ENCODE assay signal across 8 cellular contexts in genomic region chr11:58580311-58580710, GRCh38. TPM values are rescaled to one million over a fixed set of nuclear protein-coding genes. Genes with fewer than 3 reads are reported as not detected.
A peak's percentile ranks its signal among the peaks of the same experiment; 100 is the strongest.
DNase-seq lines count a peak whose midpoint lies in the region; ATAC-seq and TF ChIP-seq lines count a peak whose summit lies in the region.

No MANE protein-coding gene starts in this region.

- H3K27me3 Mint-ChIP-seq in MCF 10A (ENCODE audit: insufficient read depth, unreplicated experiment) = no peaks in the 10 kb centered on the region

- 9% methylated on average over 2 of the region's 2 CpGs for WGBS in aorta, 2 donors

- H3K4me1 Mint-ChIP-seq in MCF 10A (ENCODE audit: insufficient read depth, unreplicated experiment) = peaks cover 17% of the 10 kb centered on the region

- H3K27ac ChIP-seq in right atrium auricular region (peak overlapping the region; percentile 100), aorta (ENCODE audit: low read depth in 1 of 2, low read length in 2 of 2) (no peak overlapping the region)

- DNase-seq in right atrium auricular region (ENCODE audit: low spot score) (no peak), cardiac septum (ENCODE audit: low spot score) (no peak), MCF 10A (ENCODE audit: unreplicated experiment) (no peak), aorta (no peak), NCI-H1105 treated with DMSO at 0.1 percent for 48 hours (lab: John Stamatoyannopoulos, UW) (no peak)

- no peak for ATAC-seq in aorta (ENCODE audit: low FRiP score)
- ATAC-seq in GM18867 (IDR thresholded peaks at IDR 0.05; ENCODE audit: unreplicated experiment) = no peak
- no peak for ATAC-seq in HG03159 (IDR thresholded peaks at IDR 0.05; ENCODE audit: unreplicated experiment)

- TSS peak; percentile 36 for BruUV-seq in MCF 10A (replicated peaks; lab: Mats Ljungman, UMichigan)

- peak overlapping the region; percentile 100 for H3K4me3 Mint-ChIP-seq in MCF 10A (ENCODE audit: unreplicated experiment)

- CTCF ChIA-PET in MCF 10A (lab: Yijun Ruan, JAX) = interaction anchor here (0.5 to 1.6 kb wide), 5 partner anchors 12 to 72 kb away, joined by 3 to 5 read pairs (median 3); no protein-coding TSS in a partner anchor

- TF ChIP-seq CTCF in right atrium auricular region (IDR thresholded peaks at IDR 0.05) (no peak), MCF 10A (IDR thresholded peaks at IDR 0.05; ENCODE audit: unreplicated experiment) (no peak)

- H3K4me1 ChIP-seq in right atrium auricular region (peaks cover 0 to 68% of the 10 kb centered on the region in 2 donors), mononuclear cell (ENCODE audit: insufficient read depth, low read length) (peaks cover 41% of the 10 kb centered on the region), aorta (ENCODE audit: control insufficient read depth in 1 of 2, insufficient read depth in 2 of 2, low read length in 2 of 2) (peaks cover 3 to 10% of the 10 kb centered on the region in 2 donors)

- H3K36me3 ChIP-seq in right atrium auricular region = no peaks in the 10 kb centered on the region
- H3K36me3 ChIP-seq in aorta (ENCODE audit: control insufficient read depth in 1 of 2, insufficient read depth in 2 of 2, low read length in 1 of 2) = no peaks in the 10 kb centered on the region

- POLR2A ChIA-PET in MCF 10A (lab: Yijun Ruan, JAX) = interaction anchor here (0.6 to 2.0 kb wide), 8 partner anchors 11 to 928 kb away, joined by 3 to 9 read pairs (median 4); no protein-coding TSS in a partner anchor

- intact Hi-C loops in cardiac septum (cut with DNase I) (loop anchor here (2.0 kb wide), 1 partner anchor 36 kb away; no protein-coding TSS in a partner anchor), MCF 10A (cut with micrococcal nuclease) (no loop called here), aorta (cut with DNase I) (no loop called here)

- H3K36me3 Mint-ChIP-seq in MCF 10A (ENCODE audit: insufficient read depth, unreplicated experiment) = peaks cover 12% of the 10 kb centered on the region

- H3K4me3 ChIP-seq in right atrium auricular region (peak overlapping the region; percentile 87 to 100), mononuclear cell (ENCODE audit: low read length) (peak overlapping the region; percentile 87), aorta (ENCODE audit: low read length in 2 of 2) (peak overlapping the region; percentile 97 to 98)

- peak overlapping the region; percentile 100 for H3K27ac Mint-ChIP-seq in MCF 10A (ENCODE audit: low read depth, unreplicated experiment)

- H3K9me3 Mint-ChIP-seq in MCF 10A (ENCODE audit: unreplicated experiment) = no peaks in the 10 kb centered on the region

- H3K9me3 ChIP-seq in right atrium auricular region = no peaks in the 10 kb centered on the region
- H3K9me3 ChIP-seq in mononuclear cell (ENCODE audit: low read depth, low read length) = no peaks in the 10 kb centered on the region
- no peaks in the 10 kb centered on the region for H3K9me3 ChIP-seq in aorta (ENCODE audit: control insufficient read depth, low read length)

- H3K27me3 ChIP-seq in right atrium auricular region (no peaks in the 10 kb centered on the region), mononuclear cell (ENCODE audit: insufficient read depth, low read length) (no peaks in the 10 kb centered on the region), aorta (ENCODE audit: control insufficient read depth in 1 of 2, insufficient read depth in 2 of 2, low read length in 1 of 2) (no peaks in the 10 kb centered on the region)

RNA-seq across cellular contexts. Expression of gene ZFP91, which starts 1.4 kb away (rescaled TPM):
- total RNA-seq in right atrium auricular region (10 to 100 TPM; 50.5 to 52.4 TPM), cardiac septum (63.1 TPM), MCF 10A (2022) (72.9 and 86.2 TPM in 2 replicates), mononuclear cell (81.6 TPM), aorta (10 to 100 TPM; 51.1 to 57.1 TPM)
- 10 to 100 TPM; 20.3 to 38.2 TPM for polyA plus RNA-seq in aorta

RNA-seq across cellular contexts. Expression of gene LPXN, which starts 4.7 kb away (rescaled TPM):
- total RNA-seq in right atrium auricular region (1 to 10 TPM; 2.8 to 5.5 TPM), cardiac septum (4.4 TPM), MCF 10A (2022) (7.6 and 7.8 TPM in 2 replicates), mononuclear cell (50.8 TPM), aorta (10 to 100 TPM; 15.0 to 20.4 TPM)
- 1 to 10 TPM; 7.0 to 8.3 TPM for polyA plus RNA-seq in aorta

RNA-seq across cellular contexts. Expression of gene CNTF, which starts 42.2 kb away (rescaled TPM):
- 1 to 10 TPM in 1 of 2 donors, under 1 TPM in 1; 0.30 to 1.6 TPM for total RNA-seq in right atrium auricular region
- 1.3 TPM for total RNA-seq in cardiac septum
- total RNA-seq in MCF 10A (2022) = 2.4 and 2.9 TPM in 2 replicates
- total RNA-seq in mononuclear cell = 7.8 TPM
- total RNA-seq in aorta = 1 to 10 TPM; 1.9 to 3.1 TPM
- 1 to 10 TPM in 1 of 2 donors, under 1 TPM in 1; 0.26 to 1.3 TPM for polyA plus RNA-seq in aorta

Comparison
In these comparisons a context has a peak if more than half of its experiments do, and no peak if none do; other contexts are left out.
1. H3K27ac ChIP-seq: peak in right atrium auricular region (2 of 2); none in aorta (0 of 2).
2. Peak in every context shown above with its lines, with median percentiles within 50 percentile points of each other: H3K4me3 ChIP-seq.